39 cellular contexts compared by ENCODE assay signal in the genomic region with DNA sequence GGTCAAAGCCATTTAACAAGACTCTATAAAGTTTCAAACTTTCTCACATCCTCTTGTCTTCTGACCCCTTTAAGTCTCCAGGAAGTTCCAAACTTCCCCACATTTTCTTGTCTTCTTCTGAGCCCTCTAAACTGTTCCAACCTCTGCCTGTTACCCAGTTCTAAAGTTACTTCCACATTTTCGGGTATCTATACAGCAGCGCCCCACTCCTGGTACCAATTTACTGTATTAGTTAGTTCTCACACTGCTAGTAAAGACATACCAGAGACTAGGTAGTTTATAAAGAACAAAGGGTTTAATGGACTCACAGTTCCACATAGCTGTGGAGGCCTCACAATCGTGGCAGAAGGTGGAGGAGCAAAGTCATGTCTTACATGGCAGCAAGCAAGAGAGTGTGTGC. TPM values are rescaled to one million over a fixed set of nuclear protein-coding genes. Genes with fewer than 3 reads are reported as not detected.
"Had no signal": no experiment of that assay in that cellular context is flagged by ENCODE, and none has a peak within 500 bp of the region (broad histone marks: within the 10 kb centered on the region; RNA-seq: fewer than 3 reads in every experiment).

No MANE protein-coding gene starts in this region.

- H3K36me3 Mint-ChIP-seq: activated naive CD4-positive, alpha-beta T cell treated with anti-CD3 and anti-CD28 coated beads, Interleukin-2, amount 10 ng/mL, durations not matched to agents 7 days and 5 days; activated naive CD4-positive, alpha-beta T cell treated with anti-CD3 and anti-CD28 coated beads, Interleukin-2, amount 50 U/mL, for 24 hours; activated naive CD8-positive, alpha-beta T cell; activated naive CD8-positive, alpha-beta T cell treated with anti-CD3 and anti-CD28 coated beads for 36 hours; activated naive CD8-positive, alpha-beta T cell treated with anti-CD3 and anti-CD28 coated beads, Interleukin-2, amount 10 ng/mL, durations not matched to agents 7 days and 5 days; brain had no signal

- H3K4me1 Mint-ChIP-seq: activated naive CD4-positive, alpha-beta T cell treated with anti-CD3 and anti-CD28 coated beads, Interleukin-2, amount 10 ng/mL, durations not matched to agents 7 days and 5 days; activated naive CD4-positive, alpha-beta T cell treated with anti-CD3 and anti-CD28 coated beads, Interleukin-2, amount 50 U/mL, for 24 hours; activated T-helper 17 cell treated with anti-CD3 and anti-CD28 coated beads, Interleukin-2, amount 50 U/mL, for 72 hours; central memory CD8-positive, alpha-beta T cell had no signal

- FAIRE-seq: astrocyte, bronchial epithelial cell, colon had no signal

- DNase-seq: activated effector memory CD4-positive, alpha-beta T cell treated with anti-CD3 and anti-CD28 coated beads, Interleukin-2, amount 50 U/mL, for 16 hours; activated effector memory CD4-positive, alpha-beta T cell treated with Interleukin-2 at 50 U/mL for 16 hours; activated gamma-delta T cell; activated gamma-delta T cell treated with Interleukin-2 at 50 U/mL for 16 hours; activated naive CD4-positive, alpha-beta T cell; activated naive CD4-positive, alpha-beta T cell treated with anti-CD3 and anti-CD28 coated beads for 36 hours; activated naive CD4-positive, alpha-beta T cell treated with anti-CD3 and anti-CD28 coated beads, Interleukin-2, amount 10 ng/mL, durations not matched to agents 7 days and 5 days; activated naive CD4-positive, alpha-beta T cell treated with anti-CD3 and anti-CD28 coated beads, Interleukin-2, amount 50 U/mL, for 16 hours; activated naive CD4-positive, alpha-beta T cell treated with Interleukin-2 at 50 U/mL for 16 hours; activated naive CD8-positive, alpha-beta T cell treated with anti-CD3 and anti-CD28 coated beads for 36 hours; activated naive CD8-positive, alpha-beta T cell treated with anti-CD3 and anti-CD28 coated beads, Interleukin-2, amount 10 ng/mL, durations not matched to agents 7 days and 5 days; activated naive CD8-positive, alpha-beta T cell treated with anti-CD3 and anti-CD28 coated beads, Interleukin-2, amount 50 U/mL, for 24 hours; activated T-cell treated with anti-CD3 and anti-CD28 coated beads, Interleukin-2, amount 50 U/mL, for 4 hours; activated T-cell treated with anti-CD3 and anti-CD28 coated beads, Interleukin-2, amount 50 U/mL, for 48 hours; activated T-cell treated with anti-CD3 and anti-CD28 coated beads, Interleukin-2, amount 50 U/mL, for 72 hours; adrenal gland; amniotic stem cell; amygdala; anterior cingulate cortex; aorta; body of pancreas; brain microvascular endothelial cell; caudate nucleus; central memory CD4-positive, alpha-beta T cell; cerebellar nuclear complex had no signal

- H3K27me3 Mint-ChIP-seq: activated naive CD4-positive, alpha-beta T cell treated with anti-CD3 and anti-CD28 coated beads, Interleukin-2, amount 10 ng/mL, durations not matched to agents 7 days and 5 days; activated naive CD4-positive, alpha-beta T cell treated with anti-CD3 and anti-CD28 coated beads, Interleukin-2, amount 50 U/mL, for 24 hours; activated naive CD8-positive, alpha-beta T cell treated with anti-CD3 and anti-CD28 coated beads for 36 hours; activated naive CD8-positive, alpha-beta T cell treated with anti-CD3 and anti-CD28 coated beads, Interleukin-2, amount 50 U/mL, for 24 hours; brain had no signal

- H3K27ac ChIP-seq: adrenal gland, ascending aorta, body of pancreas, brain microvascular endothelial cell, breast epithelium, cardiac muscle cell had no signal

- H3K4me3 Mint-ChIP-seq: activated naive CD4-positive, alpha-beta T cell treated with anti-CD3 and anti-CD28 coated beads for 36 hours; activated naive CD4-positive, alpha-beta T cell treated with anti-CD3 and anti-CD28 coated beads, Interleukin-2, amount 10 ng/mL, durations not matched to agents 7 days and 5 days; activated naive CD4-positive, alpha-beta T cell treated with anti-CD3 and anti-CD28 coated beads, Interleukin-2, amount 50 U/mL, for 24 hours; activated naive CD8-positive, alpha-beta T cell; activated naive CD8-positive, alpha-beta T cell treated with anti-CD3 and anti-CD28 coated beads for 36 hours; activated naive CD8-positive, alpha-beta T cell treated with anti-CD3 and anti-CD28 coated beads, Interleukin-2, amount 10 ng/mL, durations not matched to agents 7 days and 5 days; activated naive CD8-positive, alpha-beta T cell treated with anti-CD3 and anti-CD28 coated beads, Interleukin-2, amount 50 U/mL, for 24 hours; activated T-cell treated with anti-CD3 and anti-CD28 coated beads, Interleukin-2, amount 50 U/mL, for 4 hours; activated T-cell treated with anti-CD3 and anti-CD28 coated beads, Interleukin-2, amount 50 U/mL, for 72 hours; activated T-helper 1 cell treated with anti-CD3 and anti-CD28 coated beads, Interleukin-12 subunit alpha, Interleukin-12 subunit beta, Interleukin-2, Interleukin-4 antibody, amounts not matched to agents 30 ng/mL and 10 ng/mL and 1 ng/mL, durations not matched to agents 14 hours and 24 hours and 36 hours; activated T-helper 17 cell treated with anti-CD3 and anti-CD28 coated beads, Interleukin-2, amount 50 U/mL, for 72 hours; brain; central memory CD8-positive, alpha-beta T cell had no signal

- H3K9me3 Mint-ChIP-seq: activated naive CD4-positive, alpha-beta T cell treated with anti-CD3 and anti-CD28 coated beads, Interleukin-2, amount 50 U/mL, for 24 hours had no signal

- H3K4me3 ChIP-seq: adrenal gland, ascending aorta, body of pancreas, breast epithelium, cardiac muscle cell had no signal

- H3K4me1 ChIP-seq: adrenal gland, ascending aorta, breast epithelium had no signal

- H3K27me3 ChIP-seq: adrenal gland, ascending aorta, body of pancreas, brain microvascular endothelial cell, breast epithelium, cardiac muscle cell had no signal

- H3K36me3 ChIP-seq: adrenal gland, ascending aorta, brain microvascular endothelial cell, breast epithelium, cardiac muscle cell had no signal

- H3K27ac Mint-ChIP-seq: activated naive CD4-positive, alpha-beta T cell treated with anti-CD3 and anti-CD28 coated beads for 36 hours; activated naive CD4-positive, alpha-beta T cell treated with anti-CD3 and anti-CD28 coated beads, Interleukin-2, amount 10 ng/mL, durations not matched to agents 7 days and 5 days; activated naive CD4-positive, alpha-beta T cell treated with anti-CD3 and anti-CD28 coated beads, Interleukin-2, amount 50 U/mL, for 24 hours; activated naive CD4-positive, alpha-beta T cell treated with anti-CD3 and anti-CD28 coated beads, Interleukin-2, amount 50 U/mL, for 72 hours; activated naive CD8-positive, alpha-beta T cell; activated naive CD8-positive, alpha-beta T cell treated with anti-CD3 and anti-CD28 coated beads for 36 hours; activated naive CD8-positive, alpha-beta T cell treated with anti-CD3 and anti-CD28 coated beads, Interleukin-2, amount 10 ng/mL, durations not matched to agents 7 days and 5 days; activated naive CD8-positive, alpha-beta T cell treated with anti-CD3 and anti-CD28 coated beads, Interleukin-2, amount 50 U/mL, for 24 hours; activated T-cell treated with anti-CD3 and anti-CD28 coated beads, Interleukin-2, amount 50 U/mL, for 72 hours; activated T-helper 1 cell treated with anti-CD3 and anti-CD28 coated beads, Interleukin-12 subunit alpha, Interleukin-12 subunit beta, Interleukin-2, Interleukin-4 antibody, amounts not matched to agents 30 ng/mL and 10 ng/mL and 1 ng/mL, durations not matched to agents 14 hours and 24 hours and 36 hours; activated T-helper 17 cell treated with anti-CD3 and anti-CD28 coated beads, Interleukin-2, amount 50 U/mL, for 72 hours; activated T-helper 2 cell treated with anti-CD3 and anti-CD28 coated beads, Interferon-gamma antibody, Interleukin-2, Interleukin-4, amounts not matched to agents 10 μg/mL and 5 μg/mL and 100 μg/mL, durations not matched to agents 14 hours and 24 hours and 36 hours; brain had no signal

- H3K9me3 ChIP-seq: adrenal gland had no signal

- ATAC-seq: activated naive CD4-positive, alpha-beta T cell treated with anti-CD3 and anti-CD28 coated beads, Interleukin-2, amount 50 U/mL, for 72 hours; activated naive CD8-positive, alpha-beta T cell treated with anti-CD3 and anti-CD28 coated beads, Interleukin-2, amount 50 U/mL, for 24 hours; activated T-cell treated with anti-CD3 and anti-CD28 coated beads, Interleukin-2, amount 50 U/mL, for 4 hours; activated T-cell treated with anti-CD3 and anti-CD28 coated beads, Interleukin-2, amount 50 U/mL, for 72 hours; activated T-helper 17 cell treated with anti-CD3 and anti-CD28 coated beads, Interleukin-2, amount 50 U/mL, for 72 hours; body of pancreas had no signal

RNA-seq across cellular contexts. Expression of a gene that starts 23.3 kb away (rescaled TPM):
- total RNA-seq: activated naive CD4-positive, alpha-beta T cell treated with anti-CD3 and anti-CD28 coated beads for 36 hours; activated naive CD8-positive, alpha-beta T cell treated with anti-CD3 and anti-CD28 coated beads for 36 hours; activated naive CD8-positive, alpha-beta T cell treated with anti-CD3 and anti-CD28 coated beads, Interleukin-2, amount 10 ng/mL, durations not matched to agents 7 days and 5 days; activated T-helper 1 cell treated with anti-CD3 and anti-CD28 coated beads, Interleukin-12 subunit alpha, Interleukin-12 subunit beta, Interleukin-2, Interleukin-4 antibody, amounts not matched to agents 30 ng/mL and 10 ng/mL and 1 ng/mL, durations not matched to agents 14 hours and 24 hours and 36 hours; activated T-helper 17 cell treated with anti-CD3 and anti-CD28 coated beads, Interleukin-2, amount 50 U/mL, for 72 hours; activated T-helper 2 cell treated with anti-CD3 and anti-CD28 coated beads, Interferon-gamma antibody, Interleukin-2, Interleukin-4, amounts not matched to agents 10 μg/mL and 5 μg/mL and 100 μg/mL, durations not matched to agents 14 hours and 24 hours and 36 hours; bronchial epithelial cell had no signal
- polyA plus RNA-seq: cardiac muscle cell had no signal
